Comparison of ENCODE assay signal across 13 cellular contexts in the genomic region with DNA sequence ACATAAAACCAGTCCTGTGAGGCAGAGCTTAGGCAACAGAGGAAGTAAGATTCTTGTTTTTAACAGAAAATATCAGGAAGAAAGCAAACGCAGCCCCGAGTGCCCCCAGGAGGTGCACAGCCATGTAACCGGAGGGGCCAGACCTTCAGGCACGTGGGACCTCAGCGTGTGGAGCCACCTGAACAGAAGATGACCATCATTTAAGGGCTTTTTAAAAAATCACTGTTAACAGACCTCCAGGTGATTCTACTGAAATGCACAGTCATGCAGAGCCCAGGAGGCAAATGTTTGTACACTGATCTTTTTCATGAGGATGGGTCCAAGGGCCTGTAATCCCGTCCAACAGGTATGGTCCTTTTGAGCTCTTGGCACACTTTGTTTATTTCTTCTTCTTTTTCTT. TPM values are rescaled to one million over a fixed set of nuclear protein-coding genes. Genes with fewer than 3 reads are reported as not detected.
A peak's percentile ranks its signal among the peaks of the same experiment; 100 is the strongest.
DNase-seq lines count a peak whose midpoint lies in the region; ATAC-seq and TF ChIP-seq lines count a peak whose summit lies in the region.
"Had no signal": no experiment of that assay in that cellular context is flagged by ENCODE, and none has a peak within 500 bp of the region (broad histone marks: within the 10 kb centered on the region; RNA-seq: fewer than 3 reads in every experiment).

No MANE protein-coding gene starts in this region.

- POLR2A ChIA-PET in IMR-90 (lab: Charles Lee; ENCODE audit: unreplicated experiment), result no interaction called here

- intact Hi-C loops in IMR-90 (cut with micrococcal nuclease) (no loop called here), heart left ventricle (cut with DNase I) (no loop called here)

- H3K27ac ChIP-seq in IMR-90 (ENCODE audit: insufficient read depth, low read length), result no peak overlapping the region
- H3K27ac ChIP-seq in heart left ventricle, result no peak overlapping the region

- no peak for TF ChIP-seq POLR2A in IMR-90 (IDR thresholded peaks at IDR 0.05; ENCODE audit: low read depth, low read length)
- no peak for TF ChIP-seq POLR2A in heart left ventricle (IDR thresholded peaks at IDR 0.05)

- H2BK120ac ChIP-seq in IMR-90 (ENCODE audit: low read depth, low read length), result no peak overlapping the region

- H3K4me3 Mint-ChIP-seq in memory B cell, result no peak overlapping the region

- 85% methylated on average over 4 of the region's 6 CpGs; no CpG with 5 or more reads in 1 of the 2 experiments for WGBS in IMR-90 (ENCODE audit: extremely low coverage in 2 of 2, insufficient read length in 1 of 2), 2 experiments
- 76 to 80% (median 79%) methylated on average over 6 of the region's 6 CpGs for WGBS in heart left ventricle, 4 donors

- BruUV-seq in IMR-90 (replicated peaks; lab: Mats Ljungman, UMichigan), result no TSS peak

- no peak overlapping the region for H4K8ac ChIP-seq in IMR-90 (ENCODE audit: low read depth in 2 of 2, low read length in 2 of 2)

- H3K56ac ChIP-seq in IMR-90 (ENCODE audit: extremely low read depth, insufficient read depth, low read length), result no peak overlapping the region

- DNase-seq in NCI-H526 (lab: John Stamatoyannopoulos, UW) (peak; percentile 8 to 15), NCI-H526 treated with DMSO at 0.1 percent for 48 hours (lab: John Stamatoyannopoulos, UW) (no peak), IMR-90 (no peak), SKM-1 treated with dmso at 0.1 percent for 144 hours (lab: John Stamatoyannopoulos, UW; ENCODE audit: unreplicated experiment) (peak; percentile 19), memory B cell (ENCODE audit: low spot score in 2 of 2) (peak in 1 of 2 donors; percentile 8), NCI-H2081 treated with DMSO at 0.1 percent for 48 hours (lab: John Stamatoyannopoulos, UW) (no peak), heart left ventricle (no peak), C1 segment of cervical spinal cord (lab: John Stamatoyannopoulos, UW) (no peak)
- DNase-seq: ACHN, left colon, NCI-H1436 treated with DMSO at 0.1 percent for 48 hours, occipital lobe, T1000 had no signal

- H3K79me1 ChIP-seq in IMR-90 (ENCODE audit: low read depth in 1 of 2, low read length in 2 of 2), result no peaks in the 10 kb centered on the region

- no peak overlapping the region for H2BK5ac ChIP-seq in IMR-90 (ENCODE audit: low read depth, low read length, poor library complexity, severe bottlenecking)

- H4K91ac ChIP-seq in IMR-90 (ENCODE audit: insufficient read depth, low read depth, low read length), result no peak overlapping the region

- H3K36me3 Mint-ChIP-seq in memory B cell, result peaks cover 20% of the 10 kb centered on the region

- no peak overlapping the region for H2BK15ac ChIP-seq in IMR-90 (ENCODE audit: low read depth, low read length)

- H2AK9ac ChIP-seq in IMR-90 (replicated peaks; ENCODE audit: low read depth, low read length, poor library complexity), result no peak overlapping the region

- peaks cover 40% of the 10 kb centered on the region for H3K4me1 Mint-ChIP-seq in memory B cell

- H3K9me3 ChIP-seq in IMR-90 (ENCODE audit: control insufficient read depth, insufficient read depth, low read length) (no peaks in the 10 kb centered on the region), heart left ventricle (no peaks in the 10 kb centered on the region)

- peaks cover 34% of the 10 kb centered on the region for H3K9me3 Mint-ChIP-seq in memory B cell

- H3K36me3 ChIP-seq in IMR-90 (ENCODE audit: control insufficient read depth, insufficient read depth, low read length) (peaks cover 7% of the 10 kb centered on the region), heart left ventricle (peaks cover 0 to 10% (median 9%) of the 10 kb centered on the region in 9 donors)

- H2AFZ ChIP-seq in IMR-90 (replicated peaks; ENCODE audit: low read length, poor library complexity), result no peak overlapping the region

- H3K27ac Mint-ChIP-seq in memory B cell, result peak overlapping the region; percentile 90

- no peaks in the 10 kb centered on the region for H4K20me1 ChIP-seq in IMR-90 (ENCODE audit: insufficient read depth, low read length)

- no peak overlapping the region for H4K5ac ChIP-seq in IMR-90 (ENCODE audit: low read depth, low read length)

- H3K4me3 ChIP-seq in IMR-90 (ENCODE audit: insufficient read depth, low read depth, low read length) (no peak overlapping the region), heart left ventricle (no peak overlapping the region)

- no peaks in the 10 kb centered on the region for H3K27me3 Mint-ChIP-seq in memory B cell

- no peak for TF ChIP-seq CTCF in IMR-90 (conservative IDR thresholded peaks at IDR 0.05; ENCODE audit: low read depth, low read length)
- no peak for TF ChIP-seq CTCF in heart left ventricle (IDR thresholded peaks at IDR 0.05)

- H2AK5ac ChIP-seq in IMR-90 (ENCODE audit: low read depth, low read length), result no peak overlapping the region

- no peak overlapping the region for H3K4ac ChIP-seq in IMR-90 (ENCODE audit: low read depth, low read length)

- no peaks in the 10 kb centered on the region for H3K27me3 ChIP-seq in IMR-90 (ENCODE audit: control insufficient read depth, insufficient read depth, low read length)
- no peaks in the 10 kb centered on the region for H3K27me3 ChIP-seq in heart left ventricle

- H3K4me2 ChIP-seq in IMR-90 (ENCODE audit: low read depth, low read length), result no peak overlapping the region

- CTCF ChIA-PET in IMR-90 (lab: Yijun Ruan, JAX), result no interaction called here

- dilution Hi-C loops in IMR-90 (cut with HindIII; ENCODE audit: low sequenced_read_pairs, unreplicated experiment), result no loop called here

- peaks cover 4% of the 10 kb centered on the region for H3K9me1 ChIP-seq in IMR-90 (ENCODE audit: insufficient read depth, low read length)

- TF ChIP-seq RAD21 in IMR-90 (IDR thresholded peaks at IDR 0.05; ENCODE audit: low read length), result no peak

- no peak overlapping the region for H2BK20ac ChIP-seq in IMR-90 (ENCODE audit: low read depth, low read length)

- ATAC-seq in IMR-90 (ENCODE audit: low read depth) (no peak), memory B cell (ENCODE audit: low read depth) (peak; percentile 82), heart left ventricle (no peak)
- ATAC-seq: left colon had no signal

- no peak overlapping the region for H3K18ac ChIP-seq in IMR-90 (ENCODE audit: low read depth, low read length)

- H3K14ac ChIP-seq in IMR-90 (replicated peaks; ENCODE audit: low read depth, low read length), result no peak overlapping the region

- H3K4me1 ChIP-seq in IMR-90 (ENCODE audit: control insufficient read depth, insufficient read depth, low read length) (no peaks in the 10 kb centered on the region; the same call in 1 of the 2 replicates), heart left ventricle (no peaks in the 10 kb centered on the region)

- in situ Hi-C loops in IMR-90 (cut with MboI; ENCODE audit: low sequenced_read_pairs), result no loop called here

- H3K23ac ChIP-seq in IMR-90 (ENCODE audit: low read depth, low read length), result no peak overlapping the region

- H3K9ac ChIP-seq in IMR-90 (ENCODE audit: low read depth, low read length), result no peak overlapping the region

TF ChIP-seq in IMR-90, 13 proteins besides CTCF, POLR2A, EP300 and RAD21:
- TF ChIP-seq NFE2L2 (IDR thresholded peaks at IDR 0.05; ENCODE audit: low read depth, low read length) (0 out of 2 replicates have a peak, but pooled peaks have one; percentile 47), CEBPB (IDR thresholded peaks at IDR 0.05; ENCODE audit: low read depth, low read length) (no peak)
TF ChIP-seq in IMR-90: peak in this region for 1.

RNA-seq across cellular contexts. Expression of a gene that starts 38.8 kb away (rescaled TPM):
- total RNA-seq in IMR-90 (2012; rRNA removed) (60.8 and 65.3 TPM in 2 replicates), heart left ventricle (10 to 100 TPM; 38.2 to 63.6 (median 48.7) TPM)
- polyA plus RNA-seq in IMR-90 (2012; rRNA removed) (51.6 and 59.9 TPM in 2 replicates), heart left ventricle (10 to 100 TPM; 34.9 to 70.3 TPM)
- polyA plus RNA-seq in IMR-90 (2012; cell fraction: cytosol; rRNA removed), result 34.8 and 44.5 TPM in 2 replicates
- polyA plus RNA-seq in IMR-90 (2012; cell fraction: nucleus; rRNA removed; ENCODE audit: low replicate concordance), result 18.7 and 49.4 TPM in 2 replicates

RNA-seq across cellular contexts. Expression of a gene that starts 39.2 kb away (rescaled TPM):
- 2.8 and 3.6 TPM in 2 replicates for total RNA-seq in IMR-90 (2012; rRNA removed)
- polyA plus RNA-seq in IMR-90 (2012; rRNA removed), result 3.0 and 4.9 TPM in 2 replicates
- 2.1 and 4.6 TPM in 2 replicates for polyA plus RNA-seq in IMR-90 (2012; cell fraction: cytosol; rRNA removed)
- 9.8 and 13.4 TPM in 2 replicates for polyA plus RNA-seq in IMR-90 (2012; cell fraction: nucleus; rRNA removed; ENCODE audit: low replicate concordance)
- total RNA-seq in heart left ventricle, result 1 to 10 TPM in 5 of 9 donors, under 1 TPM in 4; 0.42 to 3.4 (median 1.1) TPM
- polyA plus RNA-seq in heart left ventricle, result 1 to 10 TPM in 1 of 2 donors, under 1 TPM in 1; 0.88 to 1.2 TPM

Comparison
In these comparisons a context has a peak if more than half of its experiments do, and no peak if none do; other contexts are left out.
1. DNase-seq: peak in NCI-H526 (2 of 2) and SKM-1 treated with dmso at 0.1 percent for 144 hours (single experiment); none in NCI-H526 treated with DMSO at 0.1 percent for 48 hours (single experiment), IMR-90 (single experiment), NCI-H2081 treated with DMSO at 0.1 percent for 48 hours (single experiment), heart left ventricle (0 of 5) and C1 segment of cervical spinal cord (0 of 14).